20 cellular contexts compared by ENCODE assay signal in the genomic region with DNA sequence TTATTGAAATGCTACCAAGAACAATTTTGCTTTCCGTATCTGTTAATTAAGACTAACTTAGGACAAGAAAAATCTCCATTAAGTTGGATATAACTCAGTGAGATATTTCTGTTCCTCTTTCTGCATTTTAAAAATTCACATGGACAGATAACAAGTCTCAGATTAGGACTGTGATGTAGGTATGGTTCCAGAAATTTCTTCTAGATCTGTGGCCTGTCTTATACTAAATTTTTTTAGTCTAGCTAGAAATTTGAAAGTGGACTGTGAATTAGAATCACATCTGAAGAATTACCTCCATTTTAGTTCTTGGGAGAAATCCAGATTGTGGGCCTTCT.
"Had no signal": no experiment of that assay in that cellular context is flagged by ENCODE, and none has a peak within 500 bp of the region (broad histone marks: within the 10 kb centered on the region; RNA-seq: fewer than 3 reads in every experiment).

No MANE protein-coding gene starts in this region.

- H3K27ac ChIP-seq: body of pancreas, cardiac muscle cell, epithelial cell of prostate, heart right ventricle, parathyroid adenoma, tibial artery had no signal

- H3K9ac ChIP-seq: parathyroid adenoma had no signal

- H2AFZ ChIP-seq: parathyroid adenoma had no signal

- H3K4me1 ChIP-seq: body of pancreas, parathyroid adenoma had no signal

- H3K27me3 Mint-ChIP-seq: activated B cell treated with CpG ODN at 0.5 μM for 24 hours; activated CD4-positive, alpha-beta memory T cell treated with anti-CD3 and anti-CD28 coated beads for 36 hours; activated CD4-positive, alpha-beta T cell treated with anti-CD3 and anti-CD28 coated beads for 36 hours; activated naive CD4-positive, alpha-beta T cell treated with anti-CD3 and anti-CD28 coated beads, Interleukin-2, amount 10 ng/mL, durations not matched to agents 7 days and 5 days; natural killer cell treated with Interleukin-12 subunit alpha and Interleukin-12 subunit beta and Interleukin-15 and Interleukin-18, amount 100 ng/mL, for 72 hours; stimulated activated naive CD8-positive, alpha-beta T cell treated with anti-CD3 and anti-CD28 coated beads, Interleukin-15, Interleukin-2, amounts not matched to agents 100 ng/mL and 50 ng/mL, for 24 hours had no signal

- ATAC-seq: body of pancreas, heart right ventricle, left cardiac atrium, right cardiac atrium had no signal

- H3K27ac Mint-ChIP-seq: activated B cell treated with CpG ODN at 0.5 μM for 24 hours; activated naive CD4-positive, alpha-beta T cell treated with anti-CD3 and anti-CD28 coated beads, Interleukin-2, amount 10 ng/mL, durations not matched to agents 7 days and 5 days; natural killer cell treated with Interleukin-12 subunit alpha and Interleukin-12 subunit beta and Interleukin-15 and Interleukin-18, amount 100 ng/mL, for 72 hours; stimulated activated naive CD8-positive, alpha-beta T cell treated with anti-CD3 and anti-CD28 coated beads, Interleukin-15, Interleukin-2, amounts not matched to agents 100 ng/mL and 50 ng/mL, for 24 hours had no signal

- DNase-seq: activated B cell treated with CpG ODN at 0.5 μM for 24 hours; activated CD4-positive, alpha-beta memory T cell treated with anti-CD3 and anti-CD28 coated beads for 36 hours; activated CD4-positive, alpha-beta T cell treated with anti-CD3 and anti-CD28 coated beads for 36 hours; activated effector memory CD4-positive, alpha-beta T cell treated with anti-CD3 and anti-CD28 coated beads, Interleukin-2, amount 50 U/mL, for 16 hours; activated naive CD4-positive, alpha-beta T cell treated with anti-CD3 and anti-CD28 coated beads, Interleukin-2, amount 10 ng/mL, durations not matched to agents 7 days and 5 days; anterior cingulate cortex; body of pancreas; cortex of kidney; heart right ventricle; islet precursor cell; left cardiac atrium; right cardiac atrium; stimulated activated CD4-positive, alpha-beta T cell treated with anti-CD3 and anti-CD28 coated beads, Interleukin-12 subunit alpha, Interleukin-12 subunit beta, amount 100 ng/mL, for 4 hours; stimulated activated CD4-positive, alpha-beta T cell treated with anti-CD3 and anti-CD28 coated beads, Interleukin-4, amount 100 ng/mL, for 4 hours; tibial artery had no signal

- H3K4me3 ChIP-seq: body of pancreas, cardiac muscle cell, heart right ventricle, tibial artery had no signal

- H3K9me3 ChIP-seq: tibial artery had no signal

- H3K4me3 Mint-ChIP-seq: activated B cell treated with CpG ODN at 0.5 μM for 24 hours; activated CD4-positive, alpha-beta memory T cell treated with anti-CD3 and anti-CD28 coated beads for 36 hours; activated CD4-positive, alpha-beta T cell treated with anti-CD3 and anti-CD28 coated beads for 36 hours; activated naive CD4-positive, alpha-beta T cell treated with anti-CD3 and anti-CD28 coated beads, Interleukin-2, amount 10 ng/mL, durations not matched to agents 7 days and 5 days; natural killer cell treated with Interleukin-12 subunit alpha and Interleukin-12 subunit beta and Interleukin-15 and Interleukin-18, amount 100 ng/mL, for 72 hours; stimulated activated naive CD8-positive, alpha-beta T cell treated with anti-CD3 and anti-CD28 coated beads, Interleukin-15, Interleukin-2, amounts not matched to agents 100 ng/mL and 50 ng/mL, for 24 hours had no signal

- H3K27me3 ChIP-seq: body of pancreas, cardiac muscle cell, heart right ventricle, tibial artery had no signal
